ENCODE assay signal across 8 cellular contexts in genomic region chr18:35497006-35497333, GRCh38. TPM values are rescaled to one million over a fixed set of nuclear protein-coding genes. Genes with fewer than 3 reads are reported as not detected.
DNase-seq lines count a peak whose midpoint lies in the region; ATAC-seq, FAIRE-seq and TF ChIP-seq lines count a peak whose summit lies in the region.

No MANE protein-coding gene starts in this region.

- peak overlapping the region; percentile 87 for H3K9ac ChIP-seq in muscle layer of colon (ENCODE audit: low read length)

- H3K4me3 Mint-ChIP-seq in T-helper 1 cell treated with Interleukin-12 subunit alpha and Interleukin-12 subunit beta and Interleukin-4 antibody, amounts not matched to agents 30 μg/mL and 1 μg/mL, for 36 hours = peak overlapping the region; percentile 93
- H3K4me3 Mint-ChIP-seq in effector memory CD8-positive, alpha-beta T cell = peak overlapping the region; percentile 92 to 94

- H3K9me3 ChIP-seq in OCI-LY7 (ENCODE audit: low read length) (no peaks in the 10 kb centered on the region), muscle layer of colon (ENCODE audit: low read length) (no peaks in the 10 kb centered on the region)

- peak; percentile 15 for ATAC-seq in HG02678 (IDR thresholded peaks at IDR 0.05; ENCODE audit: unreplicated experiment)
- ATAC-seq in effector memory CD8-positive, alpha-beta T cell (replicated peaks) = peak; percentile 3

- POLR2A ChIA-PET in OCI-LY7 (lab: Charles Lee) = interaction anchor here (0.7 to 1.1 kb wide), 2 partner anchors 19 to 83 kb away, joined by 3 read pairs; no protein-coding TSS in a partner anchor

- H3K27me3 ChIP-seq in muscle layer of colon (ENCODE audit: control insufficient read depth in 1 of 2, insufficient read depth in 2 of 2, low read length in 2 of 2) = no peaks in the 10 kb centered on the region

- H3K4me1 ChIP-seq in OCI-LY7 (ENCODE audit: insufficient read depth, low read length, poor library complexity, severe bottlenecking) (peaks cover 11% of the 10 kb centered on the region), muscle layer of colon (ENCODE audit: insufficient read depth, low read length) (peaks cover 37% of the 10 kb centered on the region)

- intact Hi-C loops in OCI-LY7 (cut with micrococcal nuclease; ENCODE audit: unreplicated experiment) = loop anchor here (5.0 kb wide), 1 partner anchor 90 kb away; no protein-coding TSS in a partner anchor

- no peak for FAIRE-seq in GM19239 (lab: Jason Lieb, UNC)

- H3K4me3 ChIP-seq in OCI-LY7 (ENCODE audit: low read depth, low read length, poor library complexity, severe bottlenecking) (peak overlapping the region; percentile 71), muscle layer of colon (ENCODE audit: low read depth in 1 of 2, low read length in 2 of 2) (peak overlapping the region; percentile 17 to 85)

- H3K27me3 Mint-ChIP-seq in T-helper 1 cell treated with Interleukin-12 subunit alpha and Interleukin-12 subunit beta and Interleukin-4 antibody, amounts not matched to agents 30 μg/mL and 1 μg/mL, for 36 hours (ENCODE audit: low read depth) = no peaks in the 10 kb centered on the region
- H3K27me3 Mint-ChIP-seq in effector memory CD8-positive, alpha-beta T cell = no peaks in the 10 kb centered on the region

- CTCF ChIA-PET in OCI-LY7 (lab: Charles Lee; ENCODE audit: unreplicated experiment) = no interaction called here

- no peaks in the 10 kb centered on the region for H3K36me3 ChIP-seq in OCI-LY7 (ENCODE audit: insufficient read depth, low read length)
- H3K36me3 ChIP-seq in muscle layer of colon (ENCODE audit: insufficient read depth, low read length) = no peaks in the 10 kb centered on the region

- no peaks in the 10 kb centered on the region for H3K9me2 ChIP-seq in OCI-LY7 (ENCODE audit: insufficient read depth, low read length)

- H3K36me3 Mint-ChIP-seq in T-helper 1 cell treated with Interleukin-12 subunit alpha and Interleukin-12 subunit beta and Interleukin-4 antibody, amounts not matched to agents 30 μg/mL and 1 μg/mL, for 36 hours (ENCODE audit: low read depth) = no peaks in the 10 kb centered on the region
- peaks cover 8% of the 10 kb centered on the region for H3K36me3 Mint-ChIP-seq in effector memory CD8-positive, alpha-beta T cell (ENCODE audit: insufficient read depth)

- peak overlapping the region; percentile 90 for H2AFZ ChIP-seq in OCI-LY7 (ENCODE audit: low read length)

- TF ChIP-seq CTCF in OCI-LY7 (conservative IDR thresholded peaks at IDR 0.05; ENCODE audit: low read length) = no peak

- no peaks in the 10 kb centered on the region for H4K20me1 ChIP-seq in OCI-LY7 (ENCODE audit: insufficient read depth, low read length)

- peak overlapping the region; percentile 93 for H3K4me2 ChIP-seq in OCI-LY7 (ENCODE audit: low read length)

- H3K27ac ChIP-seq in OCI-LY7 (ENCODE audit: low read depth, low read length, poor library complexity, severe bottlenecking) (peak overlapping the region; percentile 47), muscle layer of colon (ENCODE audit: low read depth, low read length) (peak overlapping the region; percentile 93)

- no peaks in the 10 kb centered on the region for H3K9me3 Mint-ChIP-seq in T-helper 1 cell treated with Interleukin-12 subunit alpha and Interleukin-12 subunit beta and Interleukin-4 antibody, amounts not matched to agents 30 μg/mL and 1 μg/mL, for 36 hours
- no peaks in the 10 kb centered on the region for H3K9me3 Mint-ChIP-seq in effector memory CD8-positive, alpha-beta T cell

- BruUV-seq in OCI-LY7 (replicated peaks; lab: Mats Ljungman, UMichigan) = TSS peak; percentile 77

- DNase-seq in T-helper 1 cell (no peak), OCI-LY7 (ENCODE audit: low spot score) (no peak), inferior parietal cortex (ENCODE audit: extremely low spot score) (no peak), GM19239 (ENCODE audit: insufficient read length, low spot score) (no peak)
- no peak for DNase-seq in effector memory CD8-positive, alpha-beta T cell

- H3K4me1 Mint-ChIP-seq in T-helper 1 cell treated with Interleukin-12 subunit alpha and Interleukin-12 subunit beta and Interleukin-4 antibody, amounts not matched to agents 30 μg/mL and 1 μg/mL, for 36 hours (ENCODE audit: low read depth) = peaks cover 33% of the 10 kb centered on the region
- peaks cover 10 to 12% of the 10 kb centered on the region in 2 donors for H3K4me1 Mint-ChIP-seq in effector memory CD8-positive, alpha-beta T cell (ENCODE audit: low read depth in 2 of 2)

- H3K79me2 ChIP-seq in OCI-LY7 (ENCODE audit: insufficient read depth, low read depth, low read length) = no peaks in the 10 kb centered on the region

- peak overlapping the region; percentile 98 for H3K27ac Mint-ChIP-seq in T-helper 1 cell treated with Interleukin-12 subunit alpha and Interleukin-12 subunit beta and Interleukin-4 antibody, amounts not matched to agents 30 μg/mL and 1 μg/mL, for 36 hours
- peak overlapping the region; percentile 98 to 99 for H3K27ac Mint-ChIP-seq in effector memory CD8-positive, alpha-beta T cell

RNA-seq across cellular contexts. Expression of gene INO80C, which starts 0.8 kb away (rescaled TPM):
- total RNA-seq in OCI-LY7 (2014; rRNA removed; shearing (Covaris generic)) = 5.9 and 13.1 TPM in 2 replicates
- total RNA-seq in OCI-LY7 (2022) = 9.5 and 10.3 TPM in 2 replicates
